17 cellular contexts compared by ENCODE assay signal in the genomic region with DNA sequence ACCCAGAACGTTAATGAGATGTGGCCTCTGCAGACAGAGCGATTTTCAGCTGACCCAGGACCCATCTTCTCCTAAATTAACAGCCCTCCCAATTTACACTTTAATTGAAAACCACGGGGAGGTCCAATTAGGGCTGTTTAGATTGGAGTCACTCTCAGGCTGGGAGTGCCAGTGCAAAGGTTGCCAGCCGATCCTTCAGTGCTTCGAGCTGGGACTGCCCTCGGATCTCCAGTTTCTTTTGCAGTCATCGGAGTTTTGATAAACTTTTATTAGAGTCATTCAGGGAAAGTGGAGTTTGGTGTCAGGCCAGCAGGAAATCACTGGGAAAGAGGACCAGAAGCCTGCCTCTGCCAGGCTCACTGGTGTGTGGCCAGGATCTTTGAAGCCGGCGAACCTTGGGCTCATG.
DNase-seq lines count a peak whose midpoint lies in the region; ATAC-seq, FAIRE-seq and TF ChIP-seq lines count a peak whose summit lies in the region.
"Had no signal": no experiment of that assay in that cellular context is flagged by ENCODE, and none has a peak within 500 bp of the region (broad histone marks: within the 10 kb centered on the region; RNA-seq: fewer than 3 reads in every experiment).

No MANE protein-coding gene starts in this region.

- no peak overlapping the region for H3K27ac ChIP-seq in mammary epithelial cell (ENCODE audit: insufficient read depth, low read depth, low read length)
- peak overlapping the region; percentile 49 for H3K27ac ChIP-seq in keratinocyte (ENCODE audit: control insufficient read depth, insufficient read depth, low read length)
- H3K27ac ChIP-seq: uterus had no signal

- CTCF ChIA-PET in mammary epithelial cell (lab: Charles Lee; ENCODE audit: low non-redundant PET) = interaction anchor here (0.7 kb wide), 1 partner anchor 183 kb away, joined by 4 read pairs; no protein-coding TSS in a partner anchor

- H3K79me2 ChIP-seq in mammary epithelial cell (ENCODE audit: insufficient read depth, low read length) (no peaks in the 10 kb centered on the region), keratinocyte (ENCODE audit: control insufficient read depth, insufficient read depth, low read length) (no peaks in the 10 kb centered on the region)

- 33% methylated on average over 9 of the region's 9 CpGs for WGBS in mammary epithelial cell (ENCODE audit: low coverage, missing lambda C conversion rate)

- H3K27me3 Mint-ChIP-seq in osteocyte (ENCODE audit: unreplicated experiment) = no peaks in the 10 kb centered on the region
- H3K27me3 Mint-ChIP-seq: stimulated activated naive B cell treated with anti-CD40 and anti-IgM and Interleukin-4, amounts not matched to agents 10 μg/mL and 1 μg/mL and 100 μg/mL, for 72 hours had no signal

- H2AFZ ChIP-seq in mammary epithelial cell (ENCODE audit: low read depth, low read length) = no peak overlapping the region
- H2AFZ ChIP-seq in keratinocyte (ENCODE audit: control insufficient read depth, low read length) = no peak overlapping the region

- H3K9ac ChIP-seq in mammary epithelial cell (ENCODE audit: insufficient read depth, low read length) (no peak overlapping the region), keratinocyte (ENCODE audit: control insufficient read depth, extremely low read depth, insufficient read depth, low read length) (peak overlapping the region; percentile 2)

- H3K27me3 ChIP-seq in mammary epithelial cell (ENCODE audit: insufficient read depth, low read length) = no peaks in the 10 kb centered on the region
- no peaks in the 10 kb centered on the region for H3K27me3 ChIP-seq in keratinocyte (ENCODE audit: control insufficient read depth, extremely low read depth, insufficient read depth, low read length)
- H3K27me3 ChIP-seq: esophagus muscularis mucosa, uterus had no signal

- intact Hi-C loops in mammary epithelial cell (cut with micrococcal nuclease) = no loop called here

- peak; percentile 47 for DNase-seq in LoVo (ENCODE audit: low spot score)
- peak; percentile 8 for DNase-seq in mammary epithelial cell
- DNase-seq in keratinocyte (ENCODE audit: low read depth, low spot score) = no peak
- DNase-seq in osteocyte (ENCODE audit: extremely low spot score, unreplicated experiment) = no peak
- DNase-seq in stimulated activated naive CD4-positive, alpha-beta T cell (lab: John Stamatoyannopoulos, UW) = no peak
- no peak for DNase-seq in ureter (ENCODE audit: low spot score)
- DNase-seq: activated effector memory CD4-positive, alpha-beta T cell treated with anti-CD3 and anti-CD28 coated beads, Interleukin-2, amount 50 U/mL, for 16 hours; GDM1; stimulated activated naive B cell treated with anti-CD40 and anti-IgM and Interleukin-4, amounts not matched to agents 10 μg/mL and 1 μg/mL and 100 μg/mL, for 72 hours; uterus had no signal

- H3K9me3 ChIP-seq in mammary epithelial cell (replicated peaks; ENCODE audit: insufficient read depth, low read length) = no peaks in the 10 kb centered on the region
- H3K9me3 ChIP-seq in keratinocyte (ENCODE audit: control insufficient read depth, low read depth, low read length) = no peaks in the 10 kb centered on the region
- H3K9me3 ChIP-seq: esophagus muscularis mucosa, uterus had no signal

- dilution Hi-C loops in mammary epithelial cell (cut with HindIII; ENCODE audit: low sequenced_read_pairs) (no loop called here), keratinocyte (cut with MboI; ENCODE audit: extremely low pct_ligation_motif_present, low sequenced_read_pairs) (no loop called here)

- H3K4me1 ChIP-seq in mammary epithelial cell (ENCODE audit: insufficient read depth, low read length) = peaks cover 22% of the 10 kb centered on the region
- H3K4me1 ChIP-seq in keratinocyte (ENCODE audit: control insufficient read depth, extremely low read depth, insufficient read depth, low read length) = peaks cover 20% of the 10 kb centered on the region
- H3K4me1 ChIP-seq: uterus had no signal

- TF ChIP-seq CTCF in mammary epithelial cell (conservative IDR thresholded peaks at IDR 0.05 in 1 of 2, IDR thresholded peaks at IDR 0.05 in 1 of 2; ENCODE audit: extremely low read depth in 1 of 2, insufficient read depth in 1 of 2, low read depth in 1 of 2, low read length in 2 of 2) (no peak), keratinocyte (optimal IDR thresholded peaks at IDR 0.05 in 1 of 3, IDR thresholded peaks at IDR 0.05 in 1 of 3, conservative IDR thresholded peaks at IDR 0.05 in 1 of 3; ENCODE audit: extremely low read depth in 1 of 3, insufficient read depth in 2 of 3, low read length in 3 of 3) (no peak), osteocyte (IDR thresholded peaks at IDR 0.05) (no peak)

- H3K4me2 ChIP-seq in mammary epithelial cell (ENCODE audit: insufficient read depth, low read depth, low read length) (no peak overlapping the region), keratinocyte (ENCODE audit: control insufficient read depth, extremely low read depth, insufficient read depth, low read depth, low read length) (no peak overlapping the region)

- BruUV-seq in mammary epithelial cell (replicated peaks; lab: Mats Ljungman, UMichigan) = no TSS peak

- H3K36me3 Mint-ChIP-seq in osteocyte (ENCODE audit: unreplicated experiment) = peaks cover 34% of the 10 kb centered on the region
- H3K36me3 Mint-ChIP-seq: stimulated activated naive B cell treated with anti-CD40 and anti-IgM and Interleukin-4, amounts not matched to agents 10 μg/mL and 1 μg/mL and 100 μg/mL, for 72 hours had no signal

- peaks cover 11% of the 10 kb centered on the region for H3K9me1 ChIP-seq in keratinocyte (ENCODE audit: control insufficient read depth, extremely low read depth, insufficient read depth, low read length)

- in situ Hi-C loops in mammary epithelial cell (cut with MboI; ENCODE audit: low sequenced_read_pairs in 2 of 2) = no loop called here

- no peak overlapping the region for H3K4me3 ChIP-seq in mammary epithelial cell (replicated peaks in 1 of 3; ENCODE audit: insufficient read depth in 1 of 3, low read depth in 2 of 3, low read length in 3 of 3)
- H3K4me3 ChIP-seq in keratinocyte (ENCODE audit: control insufficient read depth in 2 of 3, extremely low read depth in 1 of 3, insufficient read depth in 2 of 3, low read depth in 1 of 3, low read length in 3 of 3) = no peak overlapping the region
- H3K4me3 ChIP-seq: esophagus muscularis mucosa, skin epidermis, uterus had no signal

- FAIRE-seq in keratinocyte (lab: Jason Lieb, UNC) = no peak

- H3K4me3 Mint-ChIP-seq in osteocyte (ENCODE audit: unreplicated experiment) = no peak overlapping the region
- H3K4me3 Mint-ChIP-seq: dendritic cell treated with granulocyte-macrophage colony-stimulating factor and Interleukin-4, amounts not matched to agents 40 ng/mL and 50 ng/mL, for 4 days; stimulated activated naive B cell treated with anti-CD40 and anti-IgM and Interleukin-4, amounts not matched to agents 10 μg/mL and 1 μg/mL and 100 μg/mL, for 72 hours; T-helper 1 cell treated with Interleukin-12 subunit alpha and Interleukin-12 subunit beta and Interleukin-4 antibody, amounts not matched to agents 30 μg/mL and 1 μg/mL, for 36 hours had no signal

- ATAC-seq in HG03280 (IDR thresholded peaks at IDR 0.05; ENCODE audit: unreplicated experiment) (no peak), HG02642 (IDR thresholded peaks at IDR 0.05; ENCODE audit: poor library complexity, unreplicated experiment) (no peak)
- ATAC-seq: activated CD4-positive, CD25-positive, alpha-beta regulatory T cell treated with anti-CD3 and anti-CD28 coated beads, Interleukin-2, amount 50 U/mL, for 24 hours had no signal

- H3K36me3 ChIP-seq in mammary epithelial cell (ENCODE audit: insufficient read depth, low read length) (no peaks in the 10 kb centered on the region), keratinocyte (ENCODE audit: control insufficient read depth in 2 of 2, extremely low read depth in 1 of 2, insufficient read depth in 2 of 2, low read length in 2 of 2) (peaks cover 9 to 10% of the 10 kb centered on the region in 2 experiments)
- H3K36me3 ChIP-seq: uterus had no signal

- no peaks in the 10 kb centered on the region for H3K9me3 Mint-ChIP-seq in osteocyte (ENCODE audit: unreplicated experiment)
- H3K9me3 Mint-ChIP-seq: dendritic cell treated with granulocyte-macrophage colony-stimulating factor and Interleukin-4, amounts not matched to agents 40 ng/mL and 50 ng/mL, for 4 days; stimulated activated naive B cell treated with anti-CD40 and anti-IgM and Interleukin-4, amounts not matched to agents 10 μg/mL and 1 μg/mL and 100 μg/mL, for 72 hours; T-helper 1 cell treated with Interleukin-12 subunit alpha and Interleukin-12 subunit beta and Interleukin-4 antibody, amounts not matched to agents 30 μg/mL and 1 μg/mL, for 36 hours had no signal

- H3K27ac Mint-ChIP-seq in osteocyte (ENCODE audit: unreplicated experiment) = peak overlapping the region; percentile 23
- H3K27ac Mint-ChIP-seq: dendritic cell treated with granulocyte-macrophage colony-stimulating factor and Interleukin-4, amounts not matched to agents 40 ng/mL and 50 ng/mL, for 4 days; stimulated activated naive B cell treated with anti-CD40 and anti-IgM and Interleukin-4, amounts not matched to agents 10 μg/mL and 1 μg/mL and 100 μg/mL, for 72 hours; T-helper 1 cell treated with Interleukin-12 subunit alpha and Interleukin-12 subunit beta and Interleukin-4 antibody, amounts not matched to agents 30 μg/mL and 1 μg/mL, for 36 hours had no signal

- H4K20me1 ChIP-seq in mammary epithelial cell (ENCODE audit: insufficient read depth, low read length) (no peaks in the 10 kb centered on the region), keratinocyte (ENCODE audit: control insufficient read depth, extremely low read depth, insufficient read depth, low read length) (peaks cover 15% of the 10 kb centered on the region)

- H3K4me1 Mint-ChIP-seq in osteocyte (ENCODE audit: unreplicated experiment) = peaks cover 7% of the 10 kb centered on the region
- H3K4me1 Mint-ChIP-seq: stimulated activated naive B cell treated with anti-CD40 and anti-IgM and Interleukin-4, amounts not matched to agents 10 μg/mL and 1 μg/mL and 100 μg/mL, for 72 hours had no signal

Comparison
In these comparisons a context has a peak if more than half of its experiments do, and no peak if none do; other contexts are left out.
1. DNase-seq: peak in LoVo (single experiment) and mammary epithelial cell (single experiment); none in keratinocyte (single experiment), osteocyte (single experiment), stimulated activated naive CD4-positive, alpha-beta T cell (0 of 6) and ureter (single experiment).